In the genomic region with DNA sequence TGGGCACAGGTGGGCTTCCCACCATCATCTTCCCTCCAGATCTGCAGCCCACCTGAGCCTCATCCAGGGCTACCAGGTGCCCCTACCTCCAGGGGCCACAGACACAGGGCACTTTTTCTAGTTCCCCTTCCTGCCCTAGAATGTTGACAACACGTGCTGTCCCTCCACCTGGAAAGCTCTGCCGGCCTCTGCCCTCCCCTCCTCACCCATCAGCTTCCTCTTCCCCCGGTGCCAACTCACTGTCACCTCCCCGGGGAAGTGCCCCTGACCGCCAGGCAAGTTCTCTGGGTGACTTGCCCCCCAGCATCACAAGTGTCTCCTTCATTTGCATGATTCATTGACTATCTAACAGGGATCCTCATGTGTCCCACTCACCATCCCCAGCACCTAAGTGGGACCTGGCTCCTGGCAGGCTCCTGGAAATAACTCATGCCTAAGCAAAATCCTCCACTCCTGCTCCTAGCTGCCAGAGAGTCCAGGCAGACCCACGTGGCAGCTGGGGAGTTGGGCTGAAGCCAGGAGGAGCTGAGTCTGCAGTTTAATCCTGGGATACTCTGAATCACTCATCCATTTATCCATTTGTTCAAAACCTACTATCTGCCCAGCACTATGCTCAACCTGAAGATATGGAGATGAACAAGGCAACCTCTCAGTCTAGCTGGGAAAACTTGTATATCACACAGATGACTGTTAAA, we compare ENCODE assay signal across 1 cellular context.
TF ChIP-seq lines count a peak whose summit lies in the region.

No MANE protein-coding gene starts in this region.

TF ChIP-seq in GM23338, 12 proteins besides CTCF, POLR2A, EP300 and RAD21 (continued from another document):
- TF ChIP-seq, protein P1, sequence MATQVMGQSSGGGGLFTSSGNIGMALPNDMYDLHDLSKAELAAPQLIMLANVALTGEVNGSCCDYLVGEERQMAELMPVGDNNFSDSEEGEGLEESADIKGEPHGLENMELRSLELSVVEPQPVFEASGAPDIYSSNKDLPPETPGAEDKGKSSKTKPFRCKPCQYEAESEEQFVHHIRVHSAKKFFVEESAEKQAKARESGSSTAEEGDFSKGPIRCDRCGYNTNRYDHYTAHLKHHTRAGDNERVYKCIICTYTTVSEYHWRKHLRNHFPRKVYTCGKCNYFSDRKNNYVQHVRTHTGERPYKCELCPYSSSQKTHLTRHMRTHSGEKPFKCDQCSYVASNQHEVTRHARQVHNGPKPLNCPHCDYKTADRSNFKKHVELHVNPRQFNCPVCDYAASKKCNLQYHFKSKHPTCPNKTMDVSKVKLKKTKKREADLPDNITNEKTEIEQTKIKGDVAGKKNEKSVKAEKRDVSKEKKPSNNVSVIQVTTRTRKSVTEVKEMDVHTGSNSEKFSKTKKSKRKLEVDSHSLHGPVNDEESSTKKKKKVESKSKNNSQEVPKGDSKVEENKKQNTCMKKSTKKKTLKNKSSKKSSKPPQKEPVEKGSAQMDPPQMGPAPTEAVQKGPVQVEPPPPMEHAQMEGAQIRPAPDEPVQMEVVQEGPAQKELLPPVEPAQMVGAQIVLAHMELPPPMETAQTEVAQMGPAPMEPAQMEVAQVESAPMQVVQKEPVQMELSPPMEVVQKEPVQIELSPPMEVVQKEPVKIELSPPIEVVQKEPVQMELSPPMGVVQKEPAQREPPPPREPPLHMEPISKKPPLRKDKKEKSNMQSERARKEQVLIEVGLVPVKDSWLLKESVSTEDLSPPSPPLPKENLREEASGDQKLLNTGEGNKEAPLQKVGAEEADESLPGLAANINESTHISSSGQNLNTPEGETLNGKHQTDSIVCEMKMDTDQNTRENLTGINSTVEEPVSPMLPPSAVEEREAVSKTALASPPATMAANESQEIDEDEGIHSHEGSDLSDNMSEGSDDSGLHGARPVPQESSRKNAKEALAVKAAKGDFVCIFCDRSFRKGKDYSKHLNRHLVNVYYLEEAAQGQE (IDR thresholded peaks at IDR 0.05; ENCODE audit: unreplicated experiment), result no peak
- TF ChIP-seq, protein P2, sequence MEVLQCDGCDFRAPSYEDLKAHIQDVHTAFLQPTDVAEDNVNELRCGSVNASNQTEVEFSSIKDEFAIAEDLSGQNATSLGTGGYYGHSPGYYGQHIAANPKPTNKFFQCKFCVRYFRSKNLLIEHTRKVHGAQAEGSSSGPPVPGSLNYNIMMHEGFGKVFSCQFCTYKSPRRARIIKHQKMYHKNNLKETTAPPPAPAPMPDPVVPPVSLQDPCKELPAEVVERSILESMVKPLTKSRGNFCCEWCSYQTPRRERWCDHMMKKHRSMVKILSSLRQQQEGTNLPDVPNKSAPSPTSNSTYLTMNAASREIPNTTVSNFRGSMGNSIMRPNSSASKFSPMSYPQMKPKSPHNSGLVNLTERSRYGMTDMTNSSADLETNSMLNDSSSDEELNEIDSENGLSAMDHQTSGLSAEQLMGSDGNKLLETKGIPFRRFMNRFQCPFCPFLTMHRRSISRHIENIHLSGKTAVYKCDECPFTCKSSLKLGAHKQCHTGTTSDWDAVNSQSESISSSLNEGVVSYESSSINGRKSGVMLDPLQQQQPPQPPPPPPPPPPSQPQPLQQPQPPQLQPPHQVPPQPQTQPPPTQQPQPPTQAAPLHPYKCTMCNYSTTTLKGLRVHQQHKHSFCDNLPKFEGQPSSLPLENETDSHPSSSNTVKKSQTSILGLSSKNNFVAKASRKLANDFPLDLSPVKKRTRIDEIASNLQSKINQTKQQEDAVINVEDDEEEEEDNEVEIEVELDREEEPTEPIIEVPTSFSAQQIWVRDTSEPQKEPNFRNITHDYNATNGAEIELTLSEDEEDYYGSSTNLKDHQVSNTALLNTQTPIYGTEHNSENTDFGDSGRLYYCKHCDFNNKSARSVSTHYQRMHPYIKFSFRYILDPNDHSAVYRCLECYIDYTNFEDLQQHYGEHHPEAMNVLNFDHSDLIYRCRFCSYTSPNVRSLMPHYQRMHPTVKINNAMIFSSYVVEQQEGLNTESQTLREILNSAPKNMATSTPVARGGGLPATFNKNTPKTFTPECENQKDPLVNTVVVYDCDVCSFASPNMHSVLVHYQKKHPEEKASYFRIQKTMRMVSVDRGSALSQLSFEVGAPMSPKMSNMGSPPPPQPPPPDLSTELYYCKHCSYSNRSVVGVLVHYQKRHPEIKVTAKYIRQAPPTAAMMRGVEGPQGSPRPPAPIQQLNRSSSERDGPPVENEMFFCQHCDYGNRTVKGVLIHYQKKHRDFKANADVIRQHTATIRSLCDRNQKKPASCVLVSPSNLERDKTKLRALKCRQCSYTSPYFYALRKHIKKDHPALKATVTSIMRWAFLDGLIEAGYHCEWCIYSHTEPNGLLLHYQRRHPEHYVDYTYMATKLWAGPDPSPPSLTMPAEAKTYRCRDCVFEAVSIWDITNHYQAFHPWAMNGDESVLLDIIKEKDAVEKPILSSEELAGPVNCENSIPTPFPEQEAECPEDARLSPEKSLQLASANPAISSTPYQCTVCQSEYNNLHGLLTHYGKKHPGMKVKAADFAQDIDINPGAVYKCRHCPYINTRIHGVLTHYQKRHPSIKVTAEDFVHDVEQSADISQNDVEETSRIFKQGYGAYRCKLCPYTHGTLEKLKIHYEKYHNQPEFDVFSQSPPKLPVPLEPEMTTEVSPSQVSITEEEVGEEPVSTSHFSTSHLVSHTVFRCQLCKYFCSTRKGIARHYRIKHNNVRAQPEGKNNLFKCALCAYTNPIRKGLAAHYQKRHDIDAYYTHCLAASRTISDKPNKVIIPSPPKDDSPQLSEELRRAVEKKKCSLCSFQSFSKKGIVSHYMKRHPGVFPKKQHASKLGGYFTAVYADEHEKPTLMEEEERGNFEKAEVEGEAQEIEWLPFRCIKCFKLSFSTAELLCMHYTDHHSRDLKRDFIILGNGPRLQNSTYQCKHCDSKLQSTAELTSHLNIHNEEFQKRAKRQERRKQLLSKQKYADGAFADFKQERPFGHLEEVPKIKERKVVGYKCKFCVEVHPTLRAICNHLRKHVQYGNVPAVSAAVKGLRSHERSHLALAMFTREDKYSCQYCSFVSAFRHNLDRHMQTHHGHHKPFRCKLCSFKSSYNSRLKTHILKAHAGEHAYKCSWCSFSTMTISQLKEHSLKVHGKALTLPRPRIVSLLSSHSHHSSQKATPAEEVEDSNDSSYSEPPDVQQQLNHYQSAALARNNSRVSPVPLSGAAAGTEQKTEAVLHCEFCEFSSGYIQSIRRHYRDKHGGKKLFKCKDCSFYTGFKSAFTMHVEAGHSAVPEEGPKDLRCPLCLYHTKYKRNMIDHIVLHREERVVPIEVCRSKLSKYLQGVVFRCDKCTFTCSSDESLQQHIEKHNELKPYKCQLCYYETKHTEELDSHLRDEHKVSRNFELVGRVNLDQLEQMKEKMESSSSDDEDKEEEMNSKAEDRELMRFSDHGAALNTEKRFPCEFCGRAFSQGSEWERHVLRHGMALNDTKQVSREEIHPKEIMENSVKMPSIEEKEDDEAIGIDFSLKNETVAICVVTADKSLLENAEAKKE (CRISPR knock-in tag; IDR thresholded peaks at IDR 0.05), result no peak
- TF ChIP-seq EZH2 (IDR thresholded peaks at IDR 0.05; ENCODE audit: low read depth, unreplicated experiment) (no peak), NANOG (IDR thresholded peaks at IDR 0.05; ENCODE audit: borderline replicate concordance) (no peak), POLR2AphosphoS5 (IDR thresholded peaks at IDR 0.05; ENCODE audit: low read depth) (no peak), ZNF331 (CRISPR knock-in tag; IDR thresholded peaks at IDR 0.05; ENCODE audit: low read depth) (no peak)
TF ChIP-seq in GM23338: peak in this region for 0.
